Comparison of ENCODE assay signal across 9 cellular contexts in genomic region chr14:105201156-105201927, GRCh38. TPM values are rescaled to one million over a fixed set of nuclear protein-coding genes. Genes with fewer than 3 reads are reported as not detected.
DNase-seq lines count a peak whose midpoint lies in the region; ATAC-seq and TF ChIP-seq lines count a peak whose summit lies in the region.
"Had no signal": no experiment of that assay in that cellular context is flagged by ENCODE, and none has a peak within 500 bp of the region (broad histone marks: within the 10 kb centered on the region; RNA-seq: fewer than 3 reads in every experiment).

No MANE protein-coding gene starts in this region.

- ATAC-seq in activated naive CD8-positive, alpha-beta T cell treated with anti-CD3 and anti-CD28 coated beads, Interleukin-2, amount 50 U/mL, for 24 hours, result peak; percentile 6
- no peak for ATAC-seq in naive thymus-derived CD8-positive, alpha-beta T cell
- no peak for ATAC-seq in activated CD4-positive, CD25-positive, alpha-beta regulatory T cell treated with anti-CD3 and anti-CD28 coated beads, Interleukin-2, amount 50 U/mL, for 24 hours
- ATAC-seq: right cardiac atrium had no signal

- H3K4me1 ChIP-seq in breast epithelium, result peaks cover 4 to 25% of the 10 kb centered on the region in 2 donors

- H3K36me3 ChIP-seq in breast epithelium, result no peaks in the 10 kb centered on the region

- no peaks in the 10 kb centered on the region for H3K36me3 Mint-ChIP-seq in activated naive CD8-positive, alpha-beta T cell treated with anti-CD3 and anti-CD28 coated beads, Interleukin-2, amount 50 U/mL, for 24 hours (ENCODE audit: low read depth)
- H3K36me3 Mint-ChIP-seq in naive thymus-derived CD8-positive, alpha-beta T cell, result peaks cover 0 to 2% (median 0%) of the 10 kb centered on the region in 3 donors

- TF ChIP-seq CTCF in GM10266 (IDR thresholded peaks at IDR 0.05; ENCODE audit: control insufficient read depth, insufficient read depth, low read depth, missing control alignments), result peak; percentile 29
- TF ChIP-seq CTCF in breast epithelium (IDR thresholded peaks at IDR 0.05), result no peak

- no peak for TF ChIP-seq POLR2A in breast epithelium (IDR thresholded peaks at IDR 0.05)

- peaks cover 22% of the 10 kb centered on the region for H3K27me3 Mint-ChIP-seq in activated naive CD8-positive, alpha-beta T cell treated with anti-CD3 and anti-CD28 coated beads, Interleukin-2, amount 50 U/mL, for 24 hours
- H3K27me3 Mint-ChIP-seq in naive thymus-derived CD8-positive, alpha-beta T cell, result peaks cover 0 to 30% (median 14%) of the 10 kb centered on the region in 5 donors

- H3K4me3 Mint-ChIP-seq in activated naive CD8-positive, alpha-beta T cell treated with anti-CD3 and anti-CD28 coated beads, Interleukin-2, amount 50 U/mL, for 24 hours, result no peak overlapping the region
- H3K4me3 Mint-ChIP-seq in naive thymus-derived CD8-positive, alpha-beta T cell, result peak overlapping the region in 7 of 10 donors; percentile 36 to 61 (median 50)

- DNase-seq in GM10266 (ENCODE audit: extremely low spot score), result no peak
- DNase-seq in HuH-7 (ENCODE audit: low spot score), result peak; percentile 63
- DNase-seq in activated naive CD8-positive, alpha-beta T cell treated with anti-CD3 and anti-CD28 coated beads, Interleukin-2, amount 50 U/mL, for 24 hours, result no peak
- DNase-seq in naive thymus-derived CD8-positive, alpha-beta T cell, result no peak
- DNase-seq in GOT3 (lab: John Stamatoyannopoulos, UW), result no peak
- no peak for DNase-seq in breast epithelium (ENCODE audit: low spot score in 2 of 2)
- DNase-seq: NCI-H2029 treated with DMSO at 0.1 percent for 48 hours had no signal

- no peaks in the 10 kb centered on the region for H3K9me3 ChIP-seq in breast epithelium

- no peak overlapping the region for H3K27ac Mint-ChIP-seq in activated naive CD8-positive, alpha-beta T cell treated with anti-CD3 and anti-CD28 coated beads, Interleukin-2, amount 50 U/mL, for 24 hours
- peak overlapping the region in 2 of 10 donors; percentile 32 to 48 for H3K27ac Mint-ChIP-seq in naive thymus-derived CD8-positive, alpha-beta T cell

- intact Hi-C loops in breast epithelium (cut with DNase I; ENCODE audit: low total_unique reads), result no loop called here

- H3K4me1 Mint-ChIP-seq in activated naive CD8-positive, alpha-beta T cell treated with anti-CD3 and anti-CD28 coated beads, Interleukin-2, amount 50 U/mL, for 24 hours, result peaks cover 9% of the 10 kb centered on the region
- peaks cover 10 to 33% (median 28%) of the 10 kb centered on the region in 4 donors for H3K4me1 Mint-ChIP-seq in naive thymus-derived CD8-positive, alpha-beta T cell

- POLR2A ChIA-PET in naive thymus-derived CD8-positive, alpha-beta T cell (lab: Charles Lee), result interaction anchor here (1.2 to 2.2 kb wide), 2 partner anchors 100 to 111 kb away, joined by 5 to 6 read pairs; partner anchors contain the start of gene BRF1

- H3K4me3 ChIP-seq in breast epithelium, result no peak overlapping the region

- H3K27me3 ChIP-seq in breast epithelium, result peaks cover 4 to 52% of the 10 kb centered on the region in 2 donors

- no peaks in the 10 kb centered on the region for H3K9me3 Mint-ChIP-seq in activated naive CD8-positive, alpha-beta T cell treated with anti-CD3 and anti-CD28 coated beads, Interleukin-2, amount 50 U/mL, for 24 hours
- no peaks in the 10 kb centered on the region for H3K9me3 Mint-ChIP-seq in naive thymus-derived CD8-positive, alpha-beta T cell

- peak overlapping the region in 1 of 2 donors; percentile 14 for H3K27ac ChIP-seq in breast epithelium

RNA-seq across cellular contexts. Expression of gene NUDT14, which starts 20.2 kb away (rescaled TPM):
- 10 to 100 TPM; 10.3 to 10.8 TPM for total RNA-seq in naive thymus-derived CD8-positive, alpha-beta T cell
- polyA plus RNA-seq in naive thymus-derived CD8-positive, alpha-beta T cell, result 10 to 100 TPM in 2 of 3 donors, 1 to 10 TPM in 1; 9.5 to 18.8 (median 17.1) TPM
- 10 to 100 TPM; 13.6 to 14.9 (median 14.1) TPM for total RNA-seq in breast epithelium

RNA-seq across cellular contexts. Expression of gene JAG2, which starts 32.8 kb away (rescaled TPM):
- under 1 TPM; 0.16 to 0.47 TPM for total RNA-seq in naive thymus-derived CD8-positive, alpha-beta T cell
- under 1 TPM; 0.10 to 0.21 (median 0.17) TPM for polyA plus RNA-seq in naive thymus-derived CD8-positive, alpha-beta T cell
- total RNA-seq in breast epithelium, result 10 to 100 TPM in 2 of 3 donors, 1 to 10 TPM in 1; 4.2 to 15.4 (median 13.1) TPM

RNA-seq across cellular contexts. Expression of gene BTBD6, which starts 47.0 kb away (rescaled TPM):
- 10 to 100 TPM; 42.0 to 42.8 TPM for total RNA-seq in naive thymus-derived CD8-positive, alpha-beta T cell
- polyA plus RNA-seq in naive thymus-derived CD8-positive, alpha-beta T cell, result 10 to 100 TPM in 2 of 3 donors, 1 to 10 TPM in 1; 5.5 to 15.6 (median 14.9) TPM
- 10 to 100 TPM; 37.0 to 86.1 (median 41.0) TPM for total RNA-seq in breast epithelium
